8 cellular contexts compared by ENCODE assay signal in the genomic region with DNA sequence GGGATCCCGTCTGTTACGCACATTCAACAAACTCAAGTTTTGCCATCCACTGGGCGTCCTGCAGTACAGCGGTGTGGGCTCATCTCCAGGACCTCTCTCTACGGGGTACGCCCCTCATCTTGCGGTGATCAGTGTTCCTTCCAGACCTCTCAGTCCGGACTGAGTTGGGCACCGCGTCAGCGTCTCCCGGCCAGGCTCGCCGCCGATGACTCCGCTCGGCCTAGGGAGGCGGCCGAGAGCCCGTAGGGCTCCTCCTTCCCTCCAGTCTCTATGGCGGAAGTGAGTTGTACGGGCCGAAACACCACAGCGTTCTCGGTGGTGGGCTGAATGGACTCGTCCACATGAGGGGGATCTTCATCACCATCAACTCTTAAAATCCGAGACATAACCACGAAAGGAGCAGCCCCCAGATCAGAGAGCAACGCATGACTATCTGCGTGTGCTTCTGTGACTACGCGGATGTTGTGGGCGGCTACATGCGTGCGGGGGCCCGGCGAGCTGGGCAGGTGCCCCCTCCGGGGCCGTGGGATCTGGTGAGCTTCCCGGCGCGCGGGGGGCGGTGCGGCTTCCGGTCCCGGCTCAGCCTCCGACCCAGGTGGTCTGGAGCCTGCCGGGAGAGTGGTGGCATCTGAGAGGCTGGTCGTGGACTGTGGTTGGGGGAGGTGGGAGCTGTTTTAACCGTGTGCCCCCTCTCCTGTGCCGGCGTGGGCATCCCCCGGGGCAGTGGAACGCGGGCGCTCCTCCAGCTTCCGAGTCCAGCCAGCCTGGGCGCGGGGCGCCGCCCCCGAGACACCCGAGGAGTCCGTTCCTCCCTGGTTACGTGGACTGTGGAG. TPM values are rescaled to one million over a fixed set of nuclear protein-coding genes. Genes with fewer than 3 reads are reported as not detected.
DNase-seq lines count a peak whose midpoint lies in the region; ATAC-seq, FAIRE-seq and TF ChIP-seq lines count a peak whose summit lies in the region.

A gene with protein sequence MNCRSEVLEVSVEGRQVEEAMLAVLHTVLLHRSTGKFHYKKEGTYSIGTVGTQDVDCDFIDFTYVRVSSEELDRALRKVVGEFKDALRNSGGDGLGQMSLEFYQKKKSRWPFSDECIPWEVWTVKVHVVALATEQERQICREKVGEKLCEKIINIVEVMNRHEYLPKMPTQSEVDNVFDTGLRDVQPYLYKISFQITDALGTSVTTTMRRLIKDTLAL (plus strand): TSS at position 569 of the 833 bp plus-strand sequence. CDS start 3,673 bp downstream, outside the sequence.

- peaks cover 5% of the 10 kb centered on the region; the same call in 1 of the 2 replicates for H4K20me1 ChIP-seq in HepG2 (ENCODE audit: insufficient read depth, low read length)

- TF ChIP-seq EP300 in HepG2 (IDR thresholded peaks at IDR 0.05; ENCODE audit: low read depth in 2 of 2, low read length in 2 of 2), result peak in 1 of 2 experiments; percentile 22; a peak in 1 of 4 replicates
- no peak; the same call in 1 of the 2 replicates for TF ChIP-seq EP300 in HepG2 (CRISPR knock-in tag; IDR thresholded peaks at IDR 0.05; ENCODE audit: borderline replicate concordance)

- no peaks in the 10 kb centered on the region for H3K27me3 ChIP-seq in CD4-positive, alpha-beta T cell (ENCODE audit: control insufficient read depth, insufficient read depth, low read length)
- no peaks in the 10 kb centered on the region; a peak in 1 of 5 replicates for H3K27me3 ChIP-seq in HepG2 (ENCODE audit: control insufficient read depth in 1 of 2, insufficient read depth in 2 of 2, low read length in 2 of 2)

- H3K9me3 ChIP-seq in CD4-positive, alpha-beta T cell (ENCODE audit: control insufficient read depth, low read length), result no peaks in the 10 kb centered on the region
- no peaks in the 10 kb centered on the region for H3K9me3 ChIP-seq in HepG2 (ENCODE audit: low read length)

- TF ChIP-seq POLR2A in HepG2 (IDR thresholded peaks at IDR 0.05; ENCODE audit: insufficient read depth in 1 of 2, low read depth in 2 of 2, low read length in 2 of 2), result peak; percentile 72 to 77

- POLR2A ChIA-PET in CD4-positive, alpha-beta T cell (lab: Charles Lee), result interaction anchor here (0.8 to 3.2 kb wide), 16 partner anchors 9 to 1431 kb away, joined by 3 to 51 read pairs (median 6); partner anchors contain the start of genes EIF4B, NR4A1, TAMALIN and TARBP2
- POLR2A ChIA-PET in HepG2 (lab: Yijun Ruan, JAX), result interaction anchor here (1.1 to 4.0 kb wide), 7 partner anchors 8 to 44 kb away, joined by 3 to 36 read pairs (median 11); partner anchors contain the start of gene NR4A1

- peak; percentile 54; the same call in 1 of the 2 replicates for TF ChIP-seq RAD21 in HepG2 (CRISPR knock-in tag; IDR thresholded peaks at IDR 0.05)

- no peaks in the 10 kb centered on the region for H3K27me3 Mint-ChIP-seq in CD4-positive, alpha-beta T cell

- peaks cover 46% of the 10 kb centered on the region for H3K4me1 ChIP-seq in HepG2 (ENCODE audit: insufficient read depth, low read length)

- no TSS peak for BruUV-seq in HepG2 (replicated peaks; lab: Mats Ljungman, UMichigan)

- in situ Hi-C loops in HepG2 (cut with HindIII; ENCODE audit: extremely low pct_ligation_motif_present, low pct_unique_long_range_greater_than_20kb), result no loop called here

- H3K36me3 Mint-ChIP-seq in CD4-positive, alpha-beta T cell (ENCODE audit: low read depth), result peaks cover 49% of the 10 kb centered on the region

- H3K9ac ChIP-seq in HepG2 (ENCODE audit: insufficient read depth, low read depth, low read length), result peak within 1 kb of the TSS; percentile 88

- CTCF ChIA-PET in CD4-positive, alpha-beta T cell (lab: Charles Lee), result interaction anchor here (0.6 to 7.4 kb wide), 12 partner anchors 10 to 974 kb away, joined by 3 to 149 read pairs (median 4); partner anchors contain the start of gene NR4A1
- CTCF ChIA-PET in HepG2 (lab: Yijun Ruan, JAX; ENCODE audit: low intra/inter-chr PET ratio, low total read pairs), result interaction anchor here (0.8 to 5.4 kb wide), 2 partner anchors 42 to 44 kb away, joined by 5 to 52 read pairs; no protein-coding TSS in a partner anchor

- DNase-seq in CD4-positive, alpha-beta T cell, result peak; percentile 75 to 85 (median 78)
- DNase-seq in NCI-H748 treated with DMSO at 0.1 percent for 48 hours (lab: John Stamatoyannopoulos, UW), result peak; percentile 79
- peak; percentile 79 to 81 for DNase-seq in activated CD4-positive, alpha-beta T cell treated with anti-CD3 and anti-CD28 coated beads, Interleukin-2, amount 50 U/mL, for 4 hours
- peak; percentile 91 to 97 for DNase-seq in dermis microvascular lymphatic vessel endothelial cell (ENCODE audit: low read depth in 2 of 2)
- DNase-seq in HepG2 (ENCODE audit: low spot score), result peak; percentile 90
- DNase-seq in stimulated activated CD4-positive, alpha-beta T cell treated with anti-CD3 and anti-CD28 coated beads, Interleukin-4, amount 100 ng/mL, for 24 hours, result peak; percentile 90

- peak within 1 kb of the TSS; percentile 92 for H3K4me2 ChIP-seq in HepG2 (ENCODE audit: low read depth, low read length)

- no peaks in the 10 kb centered on the region for H3K9me3 Mint-ChIP-seq in CD4-positive, alpha-beta T cell

- peaks cover 44% of the 10 kb centered on the region for H3K79me2 ChIP-seq in HepG2 (ENCODE audit: insufficient read depth, low read length)

- peak within 1 kb of the TSS; percentile 87 to 98 (median 88) for H3K4me3 ChIP-seq in HepG2 (replicated peaks in 1 of 3; ENCODE audit: insufficient read depth in 1 of 3, low read depth in 2 of 3, low read length in 3 of 3)

- intact Hi-C loops in CD4-positive, alpha-beta T cell (cut with DNase I, micrococcal nuclease), result loop anchor here (1.0 to 10.0 kb wide), 6 partner anchors 14 to 245 kb away; partner anchors contain the start of gene NR4A1 (in 2 of the 2)
- intact Hi-C loops in HepG2 (cut with micrococcal nuclease; ENCODE audit: unreplicated experiment), result loop anchor here (1.0 to 2.0 kb wide), 2 partner anchors 19 to 44 kb away; partner anchors contain the start of gene NR4A1

- 3% methylated on average over 14 of the region's 66 CpGs for WGBS in HepG2 (ENCODE audit: low lambda C conversion rate)

- peak; percentile 76 for TF ChIP-seq CTCF in CD4-positive, alpha-beta T cell (IDR thresholded peaks at IDR 0.05)
- TF ChIP-seq CTCF in HepG2 (CRISPR knock-in tag; IDR thresholded peaks at IDR 0.05), result peak; percentile 93

- peaks cover 6 to 24% of the 10 kb centered on the region in 2 experiments for H3K36me3 ChIP-seq in HepG2 (replicated peaks in 1 of 2; ENCODE audit: control insufficient read depth in 1 of 2, insufficient read depth in 2 of 2, low read length in 2 of 2)

- peak; percentile 90 for ATAC-seq in CD4-positive, alpha-beta T cell (ENCODE audit: poor library complexity)
- ATAC-seq in GM19395 (IDR thresholded peaks at IDR 0.05; ENCODE audit: unreplicated experiment) (peak; percentile 95), HG03565 (IDR thresholded peaks at IDR 0.05; ENCODE audit: unreplicated experiment) (peak; percentile 88), HepG2 (peak; percentile 97)

- H3K27ac Mint-ChIP-seq in CD4-positive, alpha-beta T cell, result peak within 1 kb of the TSS; percentile 93

- peak within 1 kb of the TSS; percentile 78 for H3K27ac ChIP-seq in CD4-positive, alpha-beta T cell (ENCODE audit: low read depth, low read length)
- peak within 1 kb of the TSS; percentile 85 for H3K27ac ChIP-seq in HepG2 (ENCODE audit: extremely low read length, insufficient read depth, low read length)

- peak; percentile 98 for FAIRE-seq in HepG2 (lab: Jason Lieb, UNC)

- H2AFZ ChIP-seq in HepG2 (ENCODE audit: low read length), result peak within 1 kb of the TSS; percentile 81

- peaks cover 49% of the 10 kb centered on the region for H3K4me1 Mint-ChIP-seq in CD4-positive, alpha-beta T cell (ENCODE audit: low read depth)

- peak within 1 kb of the TSS; percentile 93 for H3K4me3 Mint-ChIP-seq in CD4-positive, alpha-beta T cell

TF ChIP-seq in HepG2, 621 proteins besides CTCF, POLR2A, EP300 and RAD21 (continues in another document):
- TF ChIP-seq TIGD3 (CRISPR knock-in tag; IDR thresholded peaks at IDR 0.05; ENCODE audit: borderline replicate concordance) (no peak), SNRNP70 (IDR thresholded peaks at IDR 0.05; ENCODE audit: low read depth, low read length) (no peak), BCL6 (CRISPR knock-in tag; IDR thresholded peaks at IDR 0.05) (peak; percentile 44; the same call in 1 of the 2 replicates)

RNA-seq across cellular contexts. Expression of the gene that starts here (rescaled TPM):
- 10 to 100 TPM; 20.6 to 20.9 TPM for total RNA-seq in CD4-positive, alpha-beta T cell
- total RNA-seq in dermis microvascular lymphatic vessel endothelial cell (52.8 and 58.3 TPM in 2 replicates), HepG2 (2016; rRNA removed; fragmentation: Illumina TruSeq; extraction: Trizol) (66.7 and 67.7 TPM in 2 replicates)
- 24.9 and 31.4 TPM in 2 replicates for total RNA-seq in HepG2 (2016; cell fraction: cytosol; rRNA removed; fragmentation: Illumina TruSeq; extraction: Trizol; ENCODE audit: low read depth)
- total RNA-seq in HepG2 (2016; cell fraction: insoluble cytoplasmic fraction; rRNA removed; fragmentation: Illumina TruSeq; extraction: Trizol), result 67.1 and 68.7 TPM in 2 replicates
- total RNA-seq in HepG2 (2016; cell fraction: membrane; rRNA removed; fragmentation: Illumina TruSeq; extraction: Trizol), result 38.8 and 52.9 TPM in 2 replicates
- 31.7 and 32.7 TPM in 2 replicates for total RNA-seq in HepG2 (2016; cell fraction: nucleus; rRNA removed; fragmentation: Illumina TruSeq; extraction: Trizol)
- 58.2 and 60.2 TPM in 2 replicates for polyA plus RNA-seq in HepG2 (2011; rRNA removed)
- polyA plus RNA-seq in HepG2 (2011; cell fraction: cytosol; rRNA removed), result 84.5 and 95.4 TPM in 2 replicates
- polyA plus RNA-seq in HepG2 (2011; cell fraction: nucleus; rRNA removed), result 55.3 and 57.9 TPM in 2 replicates
- 27.2 and 33.1 TPM in 2 replicates for polyA plus RNA-seq in HepG2 (2012)
- polyA plus RNA-seq in HepG2 (2016; cell fraction: cytosol; fragmentation: Illumina TruSeq; extraction: Trizol; ENCODE audit: low read depth), result 16.9 and 28.4 TPM in 2 replicates
- 57.3 and 61.7 TPM in 2 replicates for polyA plus RNA-seq in HepG2 (2016; cell fraction: insoluble cytoplasmic fraction; fragmentation: Illumina TruSeq; extraction: Trizol; ENCODE audit: low read depth)
- polyA plus RNA-seq in HepG2 (2016; cell fraction: membrane; fragmentation: Illumina TruSeq; extraction: Trizol; ENCODE audit: low read depth), result 24.0 and 35.4 TPM in 2 replicates
- polyA plus RNA-seq in HepG2 (2016; cell fraction: nucleus; fragmentation: Illumina TruSeq; extraction: Trizol; ENCODE audit: insufficient read depth, low read depth), result 51.5 and 54.0 TPM in 2 replicates
- 106 and 147 TPM in 2 replicates for polyA minus RNA-seq in HepG2 (2011; rRNA and poly(A)+ RNA removed; ENCODE audit: low replicate concordance)
- polyA minus RNA-seq in HepG2 (2011; cell fraction: cytosol; rRNA and poly(A)+ RNA removed), result 15.6 and 16.2 TPM in 2 replicates
- polyA minus RNA-seq in HepG2 (2011; cell fraction: nucleus; rRNA and poly(A)+ RNA removed), result 12.8 and 16.7 TPM in 2 replicates

Comparison
In these comparisons a context has a peak if more than half of its experiments do, and no peak if none do; other contexts are left out.
1. Peak in every context shown above with its lines: DNase-seq, ATAC-seq, H3K4me3 ChIP-seq and H3K27ac ChIP-seq.